11 cellular contexts compared by ENCODE assay signal in the genomic region with DNA sequence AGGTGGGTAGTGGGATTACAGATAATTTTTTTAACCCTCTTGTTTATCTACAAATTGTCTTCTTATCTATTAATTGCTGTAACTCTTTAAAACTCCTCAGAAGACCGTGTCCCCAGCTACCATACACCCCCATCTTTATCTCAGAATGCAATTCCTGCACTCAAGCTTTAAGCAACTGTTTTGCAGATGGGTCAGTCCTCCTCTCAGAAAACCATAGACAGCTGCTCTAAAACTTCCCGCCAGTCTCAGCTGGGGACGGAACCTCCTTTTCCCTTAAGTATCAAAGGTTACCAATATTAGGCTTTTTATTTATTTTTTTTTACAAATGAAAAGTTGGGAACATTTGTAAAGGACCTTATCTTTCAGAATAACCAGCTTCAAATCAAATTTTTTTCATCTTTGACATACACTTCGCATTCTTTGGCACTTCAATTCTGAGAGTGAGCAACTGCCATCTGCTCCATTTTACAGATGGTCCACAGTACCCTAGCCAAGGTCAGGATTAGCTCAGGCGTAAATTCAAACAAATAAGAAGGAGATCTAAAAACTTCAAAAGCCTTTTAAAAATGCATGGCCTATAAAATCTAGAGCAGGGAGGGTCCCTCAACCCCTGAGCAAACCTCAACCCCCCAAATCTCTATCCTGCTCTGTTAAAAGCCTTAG. TPM values are rescaled to one million over a fixed set of nuclear protein-coding genes. Genes with fewer than 3 reads are reported as not detected.
DNase-seq lines count a peak whose midpoint lies in the region; ATAC-seq and TF ChIP-seq lines count a peak whose summit lies in the region.
"Had no signal": no experiment of that assay in that cellular context is flagged by ENCODE, and none has a peak within 500 bp of the region (broad histone marks: within the 10 kb centered on the region; RNA-seq: fewer than 3 reads in every experiment).

No MANE protein-coding gene starts in this region.

- peaks cover 0 to 37% (median 0%) of the 10 kb centered on the region in 7 donors for H3K27me3 ChIP-seq in heart right ventricle

- H3K4me1 Mint-ChIP-seq in central memory CD8-positive, alpha-beta T cell, result peaks cover 12% of the 10 kb centered on the region
- H3K4me1 Mint-ChIP-seq in naive B cell, result peaks cover 18 to 37% (median 19%) of the 10 kb centered on the region in 3 donors

- H3K4me1 ChIP-seq in heart right ventricle (peaks cover 0 to 60% (median 25%) of the 10 kb centered on the region in 9 donors), urinary bladder (ENCODE audit: insufficient read depth) (no peaks in the 10 kb centered on the region)

- ATAC-seq in heart right ventricle, result peak in 2 of 8 donors; percentile 2 to 13
- no peak for ATAC-seq in Right ventricle myocardium superior (ENCODE audit: poor library complexity)
- no peak for ATAC-seq in central memory CD8-positive, alpha-beta T cell (replicated peaks; ENCODE audit: extremely low read depth, poor library complexity, severe bottlenecking)
- ATAC-seq in naive B cell (ENCODE audit: low read depth in 2 of 2), result no peak
- no peak for ATAC-seq in HG02642 (IDR thresholded peaks at IDR 0.05; ENCODE audit: poor library complexity, unreplicated experiment)
- ATAC-seq: HCT116 had no signal

- H3K36me3 ChIP-seq in heart right ventricle, result peaks cover 0 to 35% (median 0%) of the 10 kb centered on the region in 9 donors
- H3K36me3 ChIP-seq in urinary bladder (ENCODE audit: insufficient read depth), result no peaks in the 10 kb centered on the region
- H3K36me3 ChIP-seq: neutrophil had no signal

- H3K27me3 Mint-ChIP-seq in central memory CD8-positive, alpha-beta T cell, result peaks cover 81% of the 10 kb centered on the region
- peaks cover 0 to 44% (median 43%) of the 10 kb centered on the region in 3 donors for H3K27me3 Mint-ChIP-seq in naive B cell

- no peaks in the 10 kb centered on the region for H3K9me3 Mint-ChIP-seq in central memory CD8-positive, alpha-beta T cell
- H3K9me3 Mint-ChIP-seq in naive B cell, result no peaks in the 10 kb centered on the region

- TF ChIP-seq CTCF in heart right ventricle (IDR thresholded peaks at IDR 0.05), result no peak

- peak overlapping the region in 8 of 10 donors; percentile 72 to 86 (median 85) for H3K27ac ChIP-seq in heart right ventricle
- no peak overlapping the region for H3K27ac ChIP-seq in urinary bladder (ENCODE audit: low read depth)
- H3K27ac ChIP-seq: neutrophil had no signal

- no peak overlapping the region for H3K27ac Mint-ChIP-seq in central memory CD8-positive, alpha-beta T cell (ENCODE audit: low read depth)
- peak overlapping the region in 4 of 6 donors; percentile 47 to 93 (median 82) for H3K27ac Mint-ChIP-seq in naive B cell

- H3K4me3 ChIP-seq in heart right ventricle (peak overlapping the region; percentile 41 to 91 (median 70)), urinary bladder (ENCODE audit: low read depth, low read length) (peak overlapping the region; percentile 54)

- peak overlapping the region; percentile 65 for H3K4me3 Mint-ChIP-seq in central memory CD8-positive, alpha-beta T cell
- peak overlapping the region; percentile 75 to 94 (median 90) for H3K4me3 Mint-ChIP-seq in naive B cell

- intact Hi-C loops in heart right ventricle (cut with DNase I), result loop anchor here in 1 of 10 donors (5.0 kb wide), 1 partner anchor 45 kb away; no protein-coding TSS in a partner anchor
- intact Hi-C loops in Right ventricle myocardium superior (cut with DNase I), result no loop called here

- no peak for DNase-seq in heart right ventricle
- DNase-seq in Right ventricle myocardium superior, result no peak
- DNase-seq in central memory CD8-positive, alpha-beta T cell (ENCODE audit: low spot score in 2 of 2), result no peak
- no peak for DNase-seq in naive B cell
- no peak for DNase-seq in putamen (ENCODE audit: low spot score)
- DNase-seq in germinal center (ENCODE audit: low spot score), result no peak
- DNase-seq: activated effector memory CD4-positive, alpha-beta T cell treated with Interleukin-2 at 50 U/mL for 16 hours had no signal

- no peaks in the 10 kb centered on the region for H3K9me3 ChIP-seq in heart right ventricle
- H3K9me3 ChIP-seq: neutrophil had no signal

- 37 to 42% methylated on average over 5 of the region's 5 CpGs for WGBS in heart right ventricle, 2 donors
- 30% methylated on average over 5 of the region's 5 CpGs for WGBS in urinary bladder

- H3K36me3 Mint-ChIP-seq in central memory CD8-positive, alpha-beta T cell (ENCODE audit: insufficient read depth), result no peaks in the 10 kb centered on the region
- peaks cover 6 to 13% of the 10 kb centered on the region in 2 donors for H3K36me3 Mint-ChIP-seq in naive B cell

RNA-seq across cellular contexts. Expression of gene GATM, which starts 1.2 kb away (rescaled TPM):
- 10 to 100 TPM in 9 of 10 donors, 1 to 10 TPM in 1; 9.6 to 97.8 (median 30.8) TPM for total RNA-seq in heart right ventricle
- 1 to 10 TPM; 4.7 to 8.6 TPM for polyA plus RNA-seq in heart right ventricle
- total RNA-seq in Right ventricle myocardium superior, result 35.6 TPM
- 10 to 100 TPM in 3 of 6 donors, 1 to 10 TPM in 3; 1.9 to 26.7 (median 12.0) TPM for polyA plus RNA-seq in naive B cell (ENCODE audit: low read depth in 6 of 6)
- total RNA-seq in urinary bladder, result 83.8 TPM
- polyA plus RNA-seq in urinary bladder, result 21.8 TPM
